5 cellular contexts compared by ENCODE assay signal in the genomic region with DNA sequence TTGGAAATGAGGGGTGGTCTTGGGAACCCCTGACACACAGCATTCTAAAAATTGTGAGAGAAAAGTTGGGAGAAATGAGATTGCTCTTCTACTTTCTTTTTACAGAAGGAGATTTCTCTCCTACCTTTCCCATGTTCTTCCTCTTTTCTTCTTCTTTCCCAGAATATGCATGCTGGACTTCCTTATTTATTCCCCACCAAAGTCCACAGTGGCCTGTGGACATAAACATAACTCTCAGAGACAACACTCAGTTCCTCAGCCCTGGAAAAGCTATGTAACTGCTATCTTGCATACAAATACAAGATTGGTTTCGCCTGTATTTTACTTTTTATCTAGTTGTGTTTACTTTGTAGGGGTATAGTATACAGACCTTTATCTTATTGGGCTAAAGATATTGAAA.
"Had no signal": no experiment of that assay in that cellular context is flagged by ENCODE, and none has a peak within 500 bp of the region (broad histone marks: within the 10 kb centered on the region; RNA-seq: fewer than 3 reads in every experiment).

No MANE protein-coding gene starts in this region.

- H3K4me3 Mint-ChIP-seq: GM23338, H9 had no signal

- ATAC-seq: GM23338, K562 had no signal

- H3K27ac Mint-ChIP-seq: GM23338 had no signal

- H3K9me3 Mint-ChIP-seq: GM23338, H9 had no signal

- DNase-seq: H9, HCEC 1CT, IMR-90 had no signal

- H3K4me3 ChIP-seq: GM23338, K562 had no signal
